14 cellular contexts compared by ENCODE assay signal in genomic region chrX:63664083-63664482, GRCh38.
DNase-seq lines count a peak whose midpoint lies in the region; ATAC-seq, FAIRE-seq and TF ChIP-seq lines count a peak whose summit lies in the region.
"Had no signal": no experiment of that assay in that cellular context is flagged by ENCODE, and none has a peak within 500 bp of the region (broad histone marks: within the 10 kb centered on the region; RNA-seq: fewer than 3 reads in every experiment).

No MANE protein-coding gene starts in this region.

- H3K4me2 ChIP-seq in IMR-90 (ENCODE audit: low read depth, low read length), result no peak overlapping the region
- H3K4me2 ChIP-seq in astrocyte (ENCODE audit: low read length), result no peak overlapping the region

- no peaks in the 10 kb centered on the region for H3K9me3 Mint-ChIP-seq in astrocyte (ENCODE audit: unreplicated experiment)

- H3K9me1 ChIP-seq in IMR-90 (ENCODE audit: insufficient read depth, low read length), result 0 out of 2 replicates have a peak, but pooled peaks cover 1% of the 10 kb centered on the region

- H3K23ac ChIP-seq in IMR-90 (ENCODE audit: low read depth, low read length), result no peak overlapping the region

- 0% methylated on average over 1 of the region's 1 CpG; no CpG with 5 or more reads in 1 of the 2 experiments for WGBS in IMR-90 (ENCODE audit: extremely low coverage in 2 of 2, insufficient read length in 1 of 2), 2 experiments

- no peak overlapping the region for H3K4me3 Mint-ChIP-seq in astrocyte (ENCODE audit: unreplicated experiment)
- H3K4me3 Mint-ChIP-seq: CD14-positive monocyte had no signal

- no peak overlapping the region for H3K14ac ChIP-seq in IMR-90 (replicated peaks; ENCODE audit: low read depth, low read length)

- no TSS peak for BruUV-seq in IMR-90 (replicated peaks; lab: Mats Ljungman, UMichigan)

- H3K4ac ChIP-seq in IMR-90 (ENCODE audit: low read depth, low read length), result no peak overlapping the region

- H4K20me1 ChIP-seq in IMR-90 (ENCODE audit: insufficient read depth, low read length) (no peaks in the 10 kb centered on the region), astrocyte (ENCODE audit: insufficient read depth, low read length) (no peaks in the 10 kb centered on the region)

- dilution Hi-C loops in IMR-90 (cut with HindIII; ENCODE audit: low sequenced_read_pairs, unreplicated experiment), result no loop called here

- H3K18ac ChIP-seq in IMR-90 (ENCODE audit: low read depth, low read length), result no peak overlapping the region; the same call in 1 of the 2 replicates

- POLR2A ChIA-PET in IMR-90 (lab: Charles Lee; ENCODE audit: unreplicated experiment), result no interaction called here

- no peak overlapping the region for H3K27ac ChIP-seq in IMR-90 (ENCODE audit: insufficient read depth, low read length)
- H3K27ac ChIP-seq in astrocyte (ENCODE audit: low read depth, low read length), result no peak overlapping the region
- H3K27ac ChIP-seq in tibial artery, result peak overlapping the region; percentile 28 to 59

- no peak overlapping the region for H2AK5ac ChIP-seq in IMR-90 (ENCODE audit: low read depth, low read length)

- no peak overlapping the region for H2BK20ac ChIP-seq in IMR-90 (ENCODE audit: low read depth, low read length)

- TF ChIP-seq CTCF in IMR-90 (conservative IDR thresholded peaks at IDR 0.05; ENCODE audit: low read depth, low read length) (no peak), astrocyte (IDR thresholded peaks at IDR 0.05; ENCODE audit: insufficient read depth, low read depth, low read length) (no peak), fibroblast of the aortic adventitia (IDR thresholded peaks at IDR 0.05; ENCODE audit: insufficient read depth, low read length) (no peak), tibial artery (IDR thresholded peaks at IDR 0.05) (no peak)

- in situ Hi-C loops in IMR-90 (cut with MboI; ENCODE audit: low sequenced_read_pairs), result no loop called here

- H3K4me3 ChIP-seq in IMR-90 (ENCODE audit: insufficient read depth, low read depth, low read length), result no peak overlapping the region
- no peak overlapping the region for H3K4me3 ChIP-seq in astrocyte (ENCODE audit: insufficient read depth, low read depth, low read length)
- H3K4me3 ChIP-seq in fibroblast of the aortic adventitia (ENCODE audit: low read depth, low read length), result no peak overlapping the region
- H3K4me3 ChIP-seq in tibial artery, result no peak overlapping the region
- H3K4me3 ChIP-seq: HAP-1 had no signal

- DNase-seq in IMR-90 (peak; percentile 33), astrocyte (ENCODE audit: low read depth) (no peak), fibroblast of the aortic adventitia (ENCODE audit: low read depth) (peak; percentile 31), tibial artery (no peak), GM12892 (ENCODE audit: insufficient read length) (no peak), NCI-H748 (lab: John Stamatoyannopoulos, UW; ENCODE audit: unreplicated experiment) (no peak), HuH-7.5 (ENCODE audit: low spot score) (no peak)
- DNase-seq: AML-193, EL, NCI-H1417 treated with DMSO at 0.1 percent for 48 hours, NCI-H2029, NCI-H510A treated with DMSO at 0.1 percent for 48 hours had no signal

- intact Hi-C loops in IMR-90 (cut with micrococcal nuclease) (no loop called here), tibial artery (cut with DNase I; ENCODE audit: low total_unique reads) (no loop called here)

- H2BK15ac ChIP-seq in IMR-90 (ENCODE audit: low read depth, low read length), result no peak overlapping the region

- TF ChIP-seq POLR2A in IMR-90 (IDR thresholded peaks at IDR 0.05; ENCODE audit: low read depth, low read length) (no peak), GM12892 (IDR thresholded peaks at IDR 0.05; ENCODE audit: low read depth, low read length) (no peak)

- 0 out of 4 replicates have a peak, but pooled peaks cover 0 to 2% of the 10 kb centered on the region in 2 experiments for H3K79me1 ChIP-seq in IMR-90 (ENCODE audit: low read depth in 1 of 2, low read length in 2 of 2)

- no peak overlapping the region for H4K8ac ChIP-seq in IMR-90 (ENCODE audit: low read depth in 2 of 2, low read length in 2 of 2)

- CTCF ChIA-PET in IMR-90 (lab: Yijun Ruan, JAX), result no interaction called here

- H3K56ac ChIP-seq in IMR-90 (ENCODE audit: extremely low read depth, insufficient read depth, low read length), result no peak overlapping the region

- H2BK5ac ChIP-seq in IMR-90 (ENCODE audit: low read depth, low read length, poor library complexity, severe bottlenecking), result peak overlapping the region; percentile 36

- H3K27me3 ChIP-seq in IMR-90 (ENCODE audit: control insufficient read depth, insufficient read depth, low read length), result no peaks in the 10 kb centered on the region
- H3K27me3 ChIP-seq in astrocyte (ENCODE audit: insufficient read depth, low read length), result no peaks in the 10 kb centered on the region
- H3K27me3 ChIP-seq in tibial artery, result no peaks in the 10 kb centered on the region

- H3K27ac Mint-ChIP-seq in astrocyte (ENCODE audit: unreplicated experiment), result no peak overlapping the region
- H3K27ac Mint-ChIP-seq: CD14-positive monocyte had no signal

- no peaks in the 10 kb centered on the region for H3K36me3 ChIP-seq in IMR-90 (ENCODE audit: control insufficient read depth, insufficient read depth, low read length)
- H3K36me3 ChIP-seq in astrocyte (ENCODE audit: insufficient read depth, low read length), result no peaks in the 10 kb centered on the region
- H3K36me3 ChIP-seq in tibial artery, result peaks cover 0 to 12% (median 9%) of the 10 kb centered on the region in 3 donors
- H3K36me3 ChIP-seq: HAP-1 had no signal

- H3K9ac ChIP-seq in IMR-90 (ENCODE audit: low read depth, low read length) (no peak overlapping the region), astrocyte (ENCODE audit: low read length) (no peak overlapping the region)

- no peak overlapping the region for H4K5ac ChIP-seq in IMR-90 (ENCODE audit: low read depth, low read length)

- H3K4me1 ChIP-seq in IMR-90 (ENCODE audit: control insufficient read depth, insufficient read depth, low read length), result peaks cover 3% of the 10 kb centered on the region; the same call in 1 of the 2 replicates
- peaks cover 2% of the 10 kb centered on the region for H3K4me1 ChIP-seq in astrocyte (ENCODE audit: insufficient read depth, low read length)
- H3K4me1 ChIP-seq in tibial artery, result peaks cover 0 to 22% (median 0%) of the 10 kb centered on the region in 4 donors
- H3K4me1 ChIP-seq: HAP-1 had no signal

- no peak overlapping the region for H2BK120ac ChIP-seq in IMR-90 (ENCODE audit: low read depth, low read length)

- FAIRE-seq in astrocyte (lab: Jason Lieb, UNC) (peak; percentile 92), GM12892 (lab: Jason Lieb, UNC) (no peak)

- peaks cover 5% of the 10 kb centered on the region for H3K4me1 Mint-ChIP-seq in astrocyte (ENCODE audit: low read depth, unreplicated experiment)
- H3K4me1 Mint-ChIP-seq: CD14-positive monocyte had no signal

- H3K79me2 ChIP-seq in astrocyte (ENCODE audit: insufficient read depth, low read length), result no peaks in the 10 kb centered on the region

- H3K9me3 ChIP-seq in IMR-90 (ENCODE audit: control insufficient read depth, insufficient read depth, low read length) (no peaks in the 10 kb centered on the region; the same call in 1 of the 2 replicates), astrocyte (ENCODE audit: insufficient read depth, low read depth, low read length) (no peaks in the 10 kb centered on the region), tibial artery (no peaks in the 10 kb centered on the region)
- H3K9me3 ChIP-seq: HAP-1 had no signal

- H3K36me3 Mint-ChIP-seq in astrocyte (ENCODE audit: low read depth, unreplicated experiment), result peaks cover 12% of the 10 kb centered on the region

- no peak overlapping the region for H4K91ac ChIP-seq in IMR-90 (ENCODE audit: insufficient read depth, low read depth, low read length)

- H2AFZ ChIP-seq in IMR-90 (replicated peaks; ENCODE audit: low read length, poor library complexity) (no peak overlapping the region), astrocyte (ENCODE audit: low read depth, low read length) (no peak overlapping the region)

- peak; percentile 67 for ATAC-seq in IMR-90 (ENCODE audit: low read depth)

- H3K27me3 Mint-ChIP-seq in astrocyte (ENCODE audit: low read depth, unreplicated experiment), result no peaks in the 10 kb centered on the region

- H2AK9ac ChIP-seq in IMR-90 (replicated peaks; ENCODE audit: low read depth, low read length, poor library complexity), result no peak overlapping the region

- no peak for TF ChIP-seq RAD21 in IMR-90 (IDR thresholded peaks at IDR 0.05; ENCODE audit: low read length)

TF ChIP-seq in IMR-90, 13 proteins besides CTCF, POLR2A, EP300 and RAD21:
- no peak for TF ChIP-seq USF2 (IDR thresholded peaks at IDR 0.05; ENCODE audit: low read depth, low read length)
- TF ChIP-seq MAFK (IDR thresholded peaks at IDR 0.05; ENCODE audit: low read depth, low read length), result no peak
- TF ChIP-seq NFE2L2 (IDR thresholded peaks at IDR 0.05; ENCODE audit: low read depth, low read length), result no peak
- TF ChIP-seq FOS (IDR thresholded peaks at IDR 0.05; ENCODE audit: low read depth, low read length), result no peak
- no peak for TF ChIP-seq CHD1 (IDR thresholded peaks at IDR 0.05; ENCODE audit: low read depth, low read length)
- TF ChIP-seq, protein P1, sequence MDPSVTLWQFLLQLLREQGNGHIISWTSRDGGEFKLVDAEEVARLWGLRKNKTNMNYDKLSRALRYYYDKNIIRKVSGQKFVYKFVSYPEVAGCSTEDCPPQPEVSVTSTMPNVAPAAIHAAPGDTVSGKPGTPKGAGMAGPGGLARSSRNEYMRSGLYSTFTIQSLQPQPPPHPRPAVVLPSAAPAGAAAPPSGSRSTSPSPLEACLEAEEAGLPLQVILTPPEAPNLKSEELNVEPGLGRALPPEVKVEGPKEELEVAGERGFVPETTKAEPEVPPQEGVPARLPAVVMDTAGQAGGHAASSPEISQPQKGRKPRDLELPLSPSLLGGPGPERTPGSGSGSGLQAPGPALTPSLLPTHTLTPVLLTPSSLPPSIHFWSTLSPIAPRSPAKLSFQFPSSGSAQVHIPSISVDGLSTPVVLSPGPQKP (IDR thresholded peaks at IDR 0.05; ENCODE audit: borderline replicate concordance, low read depth, low read length), result no peak
- TF ChIP-seq CEBPB (IDR thresholded peaks at IDR 0.05; ENCODE audit: low read depth, low read length), result no peak
- no peak for TF ChIP-seq BHLHE40 (IDR thresholded peaks at IDR 0.05; ENCODE audit: low read depth, low read length)
- no peak for TF ChIP-seq MAZ (IDR thresholded peaks at IDR 0.05; ENCODE audit: borderline replicate concordance, low read depth, low read length)
- no peak for TF ChIP-seq SMC3 (IDR thresholded peaks at IDR 0.05; ENCODE audit: low read depth, low read length)
- TF ChIP-seq RFX5 (IDR thresholded peaks at IDR 0.05; ENCODE audit: low read depth, low read length), result no peak
- no peak for TF ChIP-seq MXI1 (IDR thresholded peaks at IDR 0.05; ENCODE audit: borderline replicate concordance, low read depth, low read length)

Comparison
In these comparisons a context has a peak if more than half of its experiments do, and no peak if none do; other contexts are left out.
1. DNase-seq: peak in IMR-90 (single experiment) and fibroblast of the aortic adventitia (single experiment); none in astrocyte (single experiment), tibial artery (0 of 2), GM12892 (single experiment), NCI-H748 (single experiment) and HuH-7.5 (single experiment).
2. H3K27ac ChIP-seq: peak in tibial artery (2 of 2); none in IMR-90 (single experiment) and astrocyte (single experiment).